Comparison of ENCODE assay signal across 17 cellular contexts in the genomic region with DNA sequence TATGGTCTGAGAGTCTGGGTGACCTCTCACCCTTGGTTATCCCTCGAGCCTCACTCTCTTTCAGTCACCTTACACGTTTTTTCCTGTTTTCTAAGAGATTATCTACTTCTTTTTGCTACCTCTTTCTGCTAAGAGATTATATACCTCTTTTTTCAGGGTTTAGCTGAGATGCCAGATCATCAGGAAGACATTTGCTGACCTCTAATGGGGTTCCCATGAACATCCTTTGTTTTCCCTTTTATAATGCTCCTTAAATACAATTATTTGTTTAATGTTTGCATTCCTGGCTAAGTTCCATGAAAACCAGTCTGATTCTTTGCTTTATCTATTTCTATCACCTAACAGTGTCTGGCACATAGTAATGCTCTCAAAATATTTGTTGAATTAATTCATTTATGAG. TPM values are rescaled to one million over a fixed set of nuclear protein-coding genes. Genes with fewer than 3 reads are reported as not detected.
DNase-seq lines count a peak whose midpoint lies in the region; ATAC-seq, FAIRE-seq and TF ChIP-seq lines count a peak whose summit lies in the region.
"Had no signal": no experiment of that assay in that cellular context is flagged by ENCODE, and none has a peak within 500 bp of the region (broad histone marks: within the 10 kb centered on the region; RNA-seq: fewer than 3 reads in every experiment).

No MANE protein-coding gene starts in this region.

- SMC1A ChIA-PET in GM12878 (lab: Charles Lee; ENCODE audit: uncharacterized antibody, unreplicated experiment) = interaction anchor here (0.8 kb wide), 1 partner anchor 156 kb away, joined by 3 read pairs; no protein-coding TSS in a partner anchor

- no peaks in the 10 kb centered on the region for H4K20me1 ChIP-seq in Karpas-422 (ENCODE audit: insufficient read depth, low read depth, low read length)
- H4K20me1 ChIP-seq in GM12878 (ENCODE audit: control insufficient read depth, insufficient read depth) = no peaks in the 10 kb centered on the region
- H4K20me1 ChIP-seq in hepatocyte (ENCODE audit: insufficient read depth, poor library complexity, severe bottlenecking) = no peaks in the 10 kb centered on the region

- H2AFZ ChIP-seq in Karpas-422 (ENCODE audit: low read length) (no peak overlapping the region), GM12878 (ENCODE audit: control insufficient read depth, low read depth, low read length) (no peak overlapping the region), hepatocyte (no peak overlapping the region)

- RAD21 ChIA-PET in GM12878 (lab: Charles Lee; ENCODE audit: unreplicated experiment) = interaction anchor here (1.4 kb wide), 1 partner anchor 186 kb away, joined by 3 read pairs; no protein-coding TSS in a partner anchor

- H3K27ac Mint-ChIP-seq in immature natural killer cell = no peak overlapping the region
- H3K27ac Mint-ChIP-seq: activated B cell treated with CpG ODN at 0.5 μM for 24 hours; activated T-helper 2 cell treated with anti-CD3 and anti-CD28 coated beads, Interferon-gamma antibody, Interleukin-2, Interleukin-4, amounts not matched to agents 10 μg/mL and 5 μg/mL and 100 μg/mL, durations not matched to agents 14 hours and 24 hours and 36 hours; T-cell had no signal

- H3K79me2 ChIP-seq in Karpas-422 (ENCODE audit: low read length) (no peaks in the 10 kb centered on the region), GM12878 (ENCODE audit: control insufficient read depth, insufficient read depth, low read length) (no peaks in the 10 kb centered on the region), hepatocyte (no peaks in the 10 kb centered on the region)

- TF ChIP-seq POLR2A in GM12878 (IDR thresholded peaks at IDR 0.05; ENCODE audit: low read depth, low read length) = no peak

- H3K9me3 Mint-ChIP-seq in immature natural killer cell = no peaks in the 10 kb centered on the region
- H3K9me3 Mint-ChIP-seq: activated B cell treated with CpG ODN at 0.5 μM for 24 hours; activated T-helper 2 cell treated with anti-CD3 and anti-CD28 coated beads, Interferon-gamma antibody, Interleukin-2, Interleukin-4, amounts not matched to agents 10 μg/mL and 5 μg/mL and 100 μg/mL, durations not matched to agents 14 hours and 24 hours and 36 hours; T-cell had no signal

- no peaks in the 10 kb centered on the region for H3K36me3 ChIP-seq in BJ (ENCODE audit: control insufficient read depth, insufficient read depth, low read length)
- H3K36me3 ChIP-seq in Karpas-422 (ENCODE audit: insufficient read depth, low read length) = no peaks in the 10 kb centered on the region
- H3K36me3 ChIP-seq in GM12878 (ENCODE audit: control insufficient read depth in 2 of 2, insufficient read depth in 2 of 2, low read length in 1 of 2) = no peaks in the 10 kb centered on the region
- H3K36me3 ChIP-seq in hepatocyte (replicated peaks; ENCODE audit: insufficient read depth, low read depth) = no peaks in the 10 kb centered on the region
- H3K36me3 ChIP-seq: right atrium auricular region, vagina had no signal

- intact Hi-C loops in GM12878 (cut with micrococcal nuclease; ENCODE audit: unreplicated experiment) = no loop called here

- DNase-seq in BJ (ENCODE audit: low read depth) (no peak), Karpas-422 (peak; percentile 16), GM12878 (ENCODE audit: low read depth, low spot score) (no peak), hepatocyte (ENCODE audit: low spot score) (no peak), activated T-cell treated with anti-CD3 and anti-CD28 coated beads for 4 hours (no peak), NCI-H345 (lab: John Stamatoyannopoulos, UW) (no peak), immature natural killer cell (no peak), germinal center (ENCODE audit: low spot score) (no peak)
- DNase-seq: activated B cell treated with CpG ODN at 0.5 μM for 24 hours, kidney, midbrain, NCI-H526 treated with DMSO at 0.1 percent for 48 hours, T-cell had no signal

- H3K4me1 ChIP-seq in Karpas-422 (ENCODE audit: low read length) = no peaks in the 10 kb centered on the region
- no peaks in the 10 kb centered on the region for H3K4me1 ChIP-seq in GM12878 (ENCODE audit: control insufficient read depth, insufficient read depth, low read length)
- H3K4me1 ChIP-seq in hepatocyte (ENCODE audit: insufficient read depth) = no peaks in the 10 kb centered on the region
- H3K4me1 ChIP-seq: right atrium auricular region, vagina had no signal

- no peaks in the 10 kb centered on the region for H3K9me3 ChIP-seq in Karpas-422 (ENCODE audit: low read length)
- H3K9me3 ChIP-seq in GM12878 (replicated peaks; ENCODE audit: control insufficient read depth, insufficient read depth, low read length) = no peaks in the 10 kb centered on the region
- H3K9me3 ChIP-seq in hepatocyte (ENCODE audit: low read depth) = no peaks in the 10 kb centered on the region
- H3K9me3 ChIP-seq: right atrium auricular region, vagina had no signal

- H3K27me3 Mint-ChIP-seq in immature natural killer cell (ENCODE audit: low read depth in 3 of 3) = no peaks in the 10 kb centered on the region
- H3K27me3 Mint-ChIP-seq: activated B cell treated with CpG ODN at 0.5 μM for 24 hours, T-cell had no signal

- POLR2A ChIA-PET in BJ (lab: Charles Lee) = no interaction called here
- POLR2A ChIA-PET in GM12878 (lab: Charles Lee) = no interaction called here

- no peak overlapping the region for H3K4me2 ChIP-seq in Karpas-422 (ENCODE audit: low read depth, low read length, poor library complexity, severe bottlenecking)
- H3K4me2 ChIP-seq in GM12878 (ENCODE audit: control insufficient read depth, insufficient read depth) = no peak overlapping the region
- no peak overlapping the region for H3K4me2 ChIP-seq in hepatocyte

- H3K9ac ChIP-seq in Karpas-422 (ENCODE audit: low read length) (no peak overlapping the region), GM12878 (ENCODE audit: control insufficient read depth, insufficient read depth, low read length) (no peak overlapping the region)

- CTCF ChIA-PET in BJ (lab: Yijun Ruan, JAX) (interaction anchor here (0.9 to 1.7 kb wide), 3 partner anchors 192 to 331 kb away, joined by 3 to 5 read pairs (median 4); no protein-coding TSS in a partner anchor), GM12878 (lab: Yijun Ruan, JAX) (no interaction called here)

- H3K27me3 ChIP-seq in BJ (ENCODE audit: control insufficient read depth, insufficient read depth, low read length) (no peaks in the 10 kb centered on the region), Karpas-422 (ENCODE audit: low read length) (no peaks in the 10 kb centered on the region), GM12878 (replicated peaks in 1 of 2; ENCODE audit: control insufficient read depth in 2 of 2, insufficient read depth in 2 of 2, low read length in 1 of 2) (no peaks in the 10 kb centered on the region), hepatocyte (no peaks in the 10 kb centered on the region)
- H3K27me3 ChIP-seq: right atrium auricular region, vagina had no signal

- no peaks in the 10 kb centered on the region for H3K36me3 Mint-ChIP-seq in immature natural killer cell
- H3K36me3 Mint-ChIP-seq: T-cell had no signal

- H3K4me3 Mint-ChIP-seq in immature natural killer cell = no peak overlapping the region
- H3K4me3 Mint-ChIP-seq: activated B cell treated with CpG ODN at 0.5 μM for 24 hours, T-cell had no signal

- H3K4me3 ChIP-seq in BJ (ENCODE audit: low read depth, low read length) (no peak overlapping the region), Karpas-422 (ENCODE audit: low read length) (no peak overlapping the region), GM12878 (no peak overlapping the region), hepatocyte (no peak overlapping the region)
- H3K4me3 ChIP-seq: right atrium auricular region, vagina had no signal

- no peak for TF ChIP-seq EP300 in GM12878 (IDR thresholded peaks at IDR 0.05; ENCODE audit: borderline replicate concordance in 1 of 2, control insufficient read depth in 1 of 2, low read depth in 2 of 2, low read length in 2 of 2)

- 75% methylated on average over 1 of the region's 2 CpGs for WGBS in GM12878 (ENCODE audit: insufficient coverage, insufficient replicate concordance, low lambda C conversion rate, missing lambda C conversion rate)
- 39% methylated on average over 2 of the region's 2 CpGs for WGBS in hepatocyte (ENCODE audit: low lambda C conversion rate, missing lambda C conversion rate)

- no peaks in the 10 kb centered on the region for H3K9me2 ChIP-seq in Karpas-422 (replicated peaks; ENCODE audit: insufficient read depth, low read length)
- no peaks in the 10 kb centered on the region for H3K9me2 ChIP-seq in hepatocyte (replicated peaks; ENCODE audit: insufficient read depth)

- no TSS peak for BruUV-seq in GM12878 (replicated peaks; lab: Mats Ljungman, UMichigan)

- H3K4me1 Mint-ChIP-seq in immature natural killer cell = no peaks in the 10 kb centered on the region
- H3K4me1 Mint-ChIP-seq: activated B cell treated with CpG ODN at 0.5 μM for 24 hours, T-cell had no signal

- H3K27ac ChIP-seq in Karpas-422 (ENCODE audit: low read length) (no peak overlapping the region), GM12878 (ENCODE audit: control insufficient read depth, insufficient read depth) (no peak overlapping the region), hepatocyte (no peak overlapping the region)
- H3K27ac ChIP-seq: right atrium auricular region, vagina had no signal

- no peak for ATAC-seq in GM12878
- ATAC-seq: T-cell had no signal

- 0 out of 2 replicates have a peak, but pooled peaks have one; percentile 15 for TF ChIP-seq RAD21 in GM12878 (IDR thresholded peaks at IDR 0.05; ENCODE audit: insufficient read depth, low read depth, low read length)

- FAIRE-seq in GM12878 (lab: Jason Lieb, UNC) = no peak
- FAIRE-seq: colon, kidney had no signal

- in situ Hi-C loops in GM12878 (cut with MboI) = no loop called here

- TF ChIP-seq CTCF in BJ (IDR thresholded peaks at IDR 0.05; ENCODE audit: insufficient read depth, low read depth, low read length) (peak; percentile 26; the same call in 1 of the 2 replicates), GM12878 (IDR thresholded peaks at IDR 0.05 in 2 of 3, conservative IDR thresholded peaks at IDR 0.05 in 1 of 3; ENCODE audit: control insufficient read depth in 2 of 3, extremely low read depth in 1 of 3, insufficient read depth in 1 of 3, low read depth in 3 of 3, low read length in 3 of 3) (peak in 1 of 3 experiments; percentile 11; a peak in 1 of 6 replicates), hepatocyte (IDR thresholded peaks at IDR 0.05; ENCODE audit: poor library complexity) (peak; percentile 5)

RNA-seq across cellular contexts. Expression of a gene that starts 39.6 kb away (rescaled TPM):
- polyA plus RNA-seq in BJ (2011; rRNA removed) = 0.12 and 0.53 TPM in 2 replicates
- 0.26 and 0.66 TPM in 2 replicates for polyA minus RNA-seq in BJ (2011; rRNA and poly(A)+ RNA removed)
- 2.3 and 6.4 TPM in 2 replicates for total RNA-seq in Karpas-422 (2014; rRNA removed; shearing (Covaris generic); ENCODE audit: low replicate concordance)
- 13.6 and 45.8 TPM in 2 replicates for total RNA-seq in GM12878 (2013; cell fraction: nucleolus; rRNA removed)
- 0.76 and 1.2 TPM in 2 replicates for total RNA-seq in GM12878 (2014; rRNA removed)
- total RNA-seq in GM12878 (2014; rRNA removed; fragmentation: Illumina TruSeq; extraction: Trizol) = 1.1 and 2.8 TPM in 2 replicates
- 1.1 and 1.2 TPM in 2 replicates for total RNA-seq in GM12878 (2021)
- 0.37 TPM for polyA plus RNA-seq in GM12878 (2011; ENCODE audit: low read depth)
- 0.90 and 3.1 TPM in 2 replicates for polyA plus RNA-seq in GM12878 (2011; rRNA removed)
- polyA plus RNA-seq in GM12878 (2011; cell fraction: cytosol; rRNA removed) = 0.33 and 0.84 TPM in 2 replicates
- polyA plus RNA-seq in GM12878 (2011; cell fraction: nucleus; rRNA removed) = 1.1 and 1.7 TPM in 2 replicates
- 0.83 and 1.1 TPM in 2 replicates for polyA plus RNA-seq in GM12878 (2012)
- polyA plus RNA-seq in GM12878 (2014; fragmentation: Illumina TruSeq; extraction: Trizol) = 0.48 and 2.2 TPM in 2 replicates
- polyA plus RNA-seq in GM12878 (2014; fragmentation: Nextera tagmentation; extraction: Ambion mirVana) = 1 to 10 TPM; 1.3 to 1.6 TPM
- polyA plus RNA-seq in GM12878 (2014; rRNA removed) = 1.3 and 1.6 TPM in 2 replicates
- polyA plus RNA-seq in GM12878 (2016; fragmentation: Nextera tagmentation; extraction: Ambion mirVana) = 1 to 10 TPM; 2.6 to 3.2 TPM
- polyA minus RNA-seq in GM12878 (2011; rRNA and poly(A)+ RNA removed) = 2.3 TPM in 2 replicates
- polyA minus RNA-seq in GM12878 (2011; cell fraction: cytosol; rRNA and poly(A)+ RNA removed) = not detected in 2 replicates
- 5.2 and 6.0 TPM in 2 replicates for polyA minus RNA-seq in GM12878 (2011; cell fraction: nucleus; rRNA and poly(A)+ RNA removed)
- total RNA-seq in hepatocyte = 0.76 and 1.1 TPM in 2 replicates
- polyA plus RNA-seq in hepatocyte = 2.1 and 3.4 TPM in 2 replicates
- polyA plus RNA-seq in immature natural killer cell = 1 to 10 TPM in 2 of 3 donors, not detected in 1; 1.6 to 2.1 TPM
- total RNA-seq: vagina had no signal
